In the genomic region with DNA sequence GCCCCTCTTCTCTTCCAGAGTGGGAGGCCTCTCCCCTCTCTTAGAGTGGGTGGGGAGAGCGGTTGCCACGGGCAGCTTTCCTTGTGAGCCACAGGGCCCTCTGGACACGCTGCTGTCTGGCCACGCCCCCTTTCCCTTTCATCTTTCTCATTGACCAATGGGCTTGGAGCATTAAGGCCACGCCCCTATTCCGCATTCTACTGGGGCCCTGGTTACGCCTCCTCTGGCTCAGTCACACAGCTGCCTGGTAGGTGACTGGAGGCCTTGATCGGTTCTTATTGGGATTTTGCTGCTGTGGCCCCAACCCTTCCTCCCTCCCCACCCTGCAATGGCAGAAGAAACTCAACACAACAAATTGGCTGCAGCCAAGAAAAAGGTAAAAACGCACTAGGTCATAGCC, we compare ENCODE assay signal across 4 cellular contexts. TPM values are rescaled to one million over a fixed set of nuclear protein-coding genes. Genes with fewer than 3 reads are reported as not detected.
"Had no signal": no experiment of that assay in that cellular context is flagged by ENCODE, and none has a peak within 500 bp of the region (broad histone marks: within the 10 kb centered on the region; RNA-seq: fewer than 3 reads in every experiment).

A gene with protein sequence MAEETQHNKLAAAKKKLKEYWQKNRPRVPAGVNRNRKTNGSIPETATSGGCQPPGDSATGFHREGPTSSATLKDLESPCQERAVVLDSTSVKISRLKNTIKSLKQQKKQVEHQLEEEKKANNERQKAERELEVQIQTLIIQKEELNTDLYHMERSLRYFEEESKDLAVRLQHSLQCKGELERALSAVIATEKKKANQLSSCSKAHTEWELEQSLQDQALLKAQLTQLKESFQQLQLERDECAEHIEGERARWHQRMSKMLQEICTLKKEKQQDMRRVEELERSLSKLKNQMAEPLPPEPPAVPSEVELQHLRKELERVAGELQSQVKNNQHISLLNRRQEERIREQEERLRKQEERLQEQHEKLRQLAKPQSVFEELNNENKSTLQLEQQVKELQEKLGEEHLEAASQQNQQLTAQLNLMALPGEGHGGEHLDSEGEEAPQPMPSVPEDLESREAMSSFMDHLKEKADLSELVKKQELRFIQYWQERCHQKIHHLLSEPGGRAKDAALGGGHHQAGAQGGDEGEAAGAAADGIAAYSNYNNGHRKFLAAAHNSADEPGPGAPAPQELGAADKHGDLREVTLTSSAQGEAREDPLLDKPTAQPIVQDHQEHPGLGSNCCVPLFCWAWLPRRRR (plus strand): TSS at position 301 of the 400 bp plus-strand sequence. CDS start 28 bp downstream, at position 329.

RNA-seq across cellular contexts. Expression of the gene that starts here (rescaled TPM):
- total RNA-seq: hepatocyte, lower lobe of right lung had no signal
- polyA plus RNA-seq: hepatocyte, keratinocyte, mammary epithelial cell had no signal
